ENCODE assay signal across 18 cellular contexts in genomic region chr6:152348116-152348515, GRCh38.
DNase-seq lines count a peak whose midpoint lies in the region; ATAC-seq and TF ChIP-seq lines count a peak whose summit lies in the region.
"Had no signal": no experiment of that assay in that cellular context is flagged by ENCODE, and none has a peak within 500 bp of the region (broad histone marks: within the 10 kb centered on the region; RNA-seq: fewer than 3 reads in every experiment).

No MANE protein-coding gene starts in this region.

- peaks cover 34 to 97% (median 78%) of the 10 kb centered on the region in 4 donors for H3K36me3 ChIP-seq in esophagus muscularis mucosa
- H3K36me3 ChIP-seq: BLaER1 had no signal

- no peak overlapping the region for H3K4me3 Mint-ChIP-seq in activated CD4-positive, alpha-beta T cell treated with anti-CD3 and anti-CD28 coated beads, Interleukin-2, amount 10 ng/mL, durations not matched to agents 24 days and 14 days
- H3K4me3 Mint-ChIP-seq in activated CD4-positive, alpha-beta T cell treated with anti-CD3 and anti-CD28 coated beads for 36 hours, result no peak overlapping the region
- H3K4me3 Mint-ChIP-seq in activated naive CD8-positive, alpha-beta T cell treated with anti-CD3 and anti-CD28 coated beads, Interleukin-2, amount 50 U/mL, for 24 hours, result no peak overlapping the region
- no peak overlapping the region for H3K4me3 Mint-ChIP-seq in activated T-helper 1 cell treated with anti-CD3 and anti-CD28 coated beads, Interleukin-12 subunit alpha, Interleukin-12 subunit beta, Interleukin-2, Interleukin-4 antibody, amounts not matched to agents 30 ng/mL and 10 ng/mL and 1 ng/mL, durations not matched to agents 14 hours and 24 hours and 36 hours
- H3K4me3 Mint-ChIP-seq in WTC11, result no peak overlapping the region
- H3K4me3 Mint-ChIP-seq: CD8-positive, alpha-beta memory T cell; GM23338 had no signal

- POLR2A ChIA-PET in activated CD4-positive, alpha-beta T cell treated with anti-CD3 and anti-CD28 coated beads for 36 hours (lab: Charles Lee), result no interaction called here
- POLR2A ChIA-PET in WTC11 (lab: Charles Lee), result no interaction called here

- H3K4me1 Mint-ChIP-seq in activated CD4-positive, alpha-beta T cell treated with anti-CD3 and anti-CD28 coated beads, Interleukin-2, amount 10 ng/mL, durations not matched to agents 24 days and 14 days, result no peaks in the 10 kb centered on the region
- no peaks in the 10 kb centered on the region for H3K4me1 Mint-ChIP-seq in activated CD4-positive, alpha-beta T cell treated with anti-CD3 and anti-CD28 coated beads for 36 hours
- H3K4me1 Mint-ChIP-seq in activated naive CD8-positive, alpha-beta T cell treated with anti-CD3 and anti-CD28 coated beads, Interleukin-2, amount 50 U/mL, for 24 hours, result no peaks in the 10 kb centered on the region
- H3K4me1 Mint-ChIP-seq in activated T-helper 1 cell treated with anti-CD3 and anti-CD28 coated beads, Interleukin-12 subunit alpha, Interleukin-12 subunit beta, Interleukin-2, Interleukin-4 antibody, amounts not matched to agents 30 ng/mL and 10 ng/mL and 1 ng/mL, durations not matched to agents 14 hours and 24 hours and 36 hours (ENCODE audit: low read depth), result no peaks in the 10 kb centered on the region
- no peaks in the 10 kb centered on the region for H3K4me1 Mint-ChIP-seq in WTC11
- H3K4me1 Mint-ChIP-seq: CD8-positive, alpha-beta memory T cell; GM23338 had no signal

- no peak for TF ChIP-seq CTCF in epithelial cell of esophagus (IDR thresholded peaks at IDR 0.05; ENCODE audit: insufficient read depth, low read depth, low read length, missing control alignments)
- TF ChIP-seq CTCF in esophagus muscularis mucosa (IDR thresholded peaks at IDR 0.05), result no peak
- no peak for TF ChIP-seq CTCF in WTC11 (IDR thresholded peaks at IDR 0.05)

- ATAC-seq in activated CD4-positive, alpha-beta T cell treated with anti-CD3 and anti-CD28 coated beads for 36 hours, result no peak
- no peak for ATAC-seq in activated naive CD8-positive, alpha-beta T cell treated with anti-CD3 and anti-CD28 coated beads, Interleukin-2, amount 50 U/mL, for 24 hours
- ATAC-seq in WTC11, result no peak
- ATAC-seq: GM12878, GM23338, HepG2 had no signal

- no peak overlapping the region for H3K27ac Mint-ChIP-seq in activated CD4-positive, alpha-beta T cell treated with anti-CD3 and anti-CD28 coated beads, Interleukin-2, amount 10 ng/mL, durations not matched to agents 24 days and 14 days
- no peak overlapping the region for H3K27ac Mint-ChIP-seq in activated CD4-positive, alpha-beta T cell treated with anti-CD3 and anti-CD28 coated beads for 36 hours
- no peak overlapping the region for H3K27ac Mint-ChIP-seq in activated naive CD8-positive, alpha-beta T cell treated with anti-CD3 and anti-CD28 coated beads, Interleukin-2, amount 50 U/mL, for 24 hours
- H3K27ac Mint-ChIP-seq in activated T-helper 1 cell treated with anti-CD3 and anti-CD28 coated beads, Interleukin-12 subunit alpha, Interleukin-12 subunit beta, Interleukin-2, Interleukin-4 antibody, amounts not matched to agents 30 ng/mL and 10 ng/mL and 1 ng/mL, durations not matched to agents 14 hours and 24 hours and 36 hours, result no peak overlapping the region
- no peak overlapping the region for H3K27ac Mint-ChIP-seq in WTC11
- H3K27ac Mint-ChIP-seq: CD8-positive, alpha-beta memory T cell; GM23338 had no signal

- H3K9me3 Mint-ChIP-seq in activated CD4-positive, alpha-beta T cell treated with anti-CD3 and anti-CD28 coated beads, Interleukin-2, amount 10 ng/mL, durations not matched to agents 24 days and 14 days, result no peaks in the 10 kb centered on the region
- H3K9me3 Mint-ChIP-seq in activated CD4-positive, alpha-beta T cell treated with anti-CD3 and anti-CD28 coated beads for 36 hours (ENCODE audit: low read depth), result no peaks in the 10 kb centered on the region
- no peaks in the 10 kb centered on the region for H3K9me3 Mint-ChIP-seq in activated naive CD8-positive, alpha-beta T cell treated with anti-CD3 and anti-CD28 coated beads, Interleukin-2, amount 50 U/mL, for 24 hours
- H3K9me3 Mint-ChIP-seq in activated T-helper 1 cell treated with anti-CD3 and anti-CD28 coated beads, Interleukin-12 subunit alpha, Interleukin-12 subunit beta, Interleukin-2, Interleukin-4 antibody, amounts not matched to agents 30 ng/mL and 10 ng/mL and 1 ng/mL, durations not matched to agents 14 hours and 24 hours and 36 hours, result no peaks in the 10 kb centered on the region
- peaks cover 6% of the 10 kb centered on the region for H3K9me3 Mint-ChIP-seq in WTC11
- H3K9me3 Mint-ChIP-seq: CD8-positive, alpha-beta memory T cell; GM23338 had no signal

- intact Hi-C loops in activated CD4-positive, alpha-beta T cell treated with anti-CD3 and anti-CD28 coated beads, Interleukin-2, amount 10 ng/mL, durations not matched to agents 24 days and 14 days (cut with micrococcal nuclease), result no loop called here
- intact Hi-C loops in activated CD4-positive, alpha-beta T cell treated with anti-CD3 and anti-CD28 coated beads for 36 hours (cut with DNase I, micrococcal nuclease), result no loop called here
- intact Hi-C loops in esophagus muscularis mucosa (cut with DNase I), result no loop called here
- intact Hi-C loops in activated T-helper 1 cell treated with anti-CD3 and anti-CD28 coated beads, Interleukin-12 subunit alpha, Interleukin-12 subunit beta, Interleukin-2, Interleukin-4 antibody, amounts not matched to agents 30 ng/mL and 10 ng/mL and 1 ng/mL, durations not matched to agents 14 hours and 24 hours and 36 hours (cut with micrococcal nuclease), result no loop called here

- H3K36me3 Mint-ChIP-seq in activated CD4-positive, alpha-beta T cell treated with anti-CD3 and anti-CD28 coated beads, Interleukin-2, amount 10 ng/mL, durations not matched to agents 24 days and 14 days (ENCODE audit: low read depth), result no peaks in the 10 kb centered on the region
- H3K36me3 Mint-ChIP-seq in activated CD4-positive, alpha-beta T cell treated with anti-CD3 and anti-CD28 coated beads for 36 hours (ENCODE audit: low read depth), result no peaks in the 10 kb centered on the region
- no peaks in the 10 kb centered on the region for H3K36me3 Mint-ChIP-seq in activated naive CD8-positive, alpha-beta T cell treated with anti-CD3 and anti-CD28 coated beads, Interleukin-2, amount 50 U/mL, for 24 hours (ENCODE audit: low read depth)
- no peaks in the 10 kb centered on the region for H3K36me3 Mint-ChIP-seq in activated T-helper 1 cell treated with anti-CD3 and anti-CD28 coated beads, Interleukin-12 subunit alpha, Interleukin-12 subunit beta, Interleukin-2, Interleukin-4 antibody, amounts not matched to agents 30 ng/mL and 10 ng/mL and 1 ng/mL, durations not matched to agents 14 hours and 24 hours and 36 hours (ENCODE audit: low read depth)
- H3K36me3 Mint-ChIP-seq in WTC11, result no peaks in the 10 kb centered on the region

- TF ChIP-seq EP300 in esophagus muscularis mucosa (IDR thresholded peaks at IDR 0.05), result no peak

- H3K9me3 ChIP-seq in esophagus muscularis mucosa, result no peaks in the 10 kb centered on the region
- H3K9me3 ChIP-seq: BLaER1, Caco-2 had no signal

- H3K4me3 ChIP-seq in epithelial cell of esophagus (ENCODE audit: low read length) (no peak overlapping the region), esophagus muscularis mucosa (no peak overlapping the region)
- H3K4me3 ChIP-seq: BLaER1, GM12878, GM23338 had no signal

- no peak overlapping the region for H3K27ac ChIP-seq in esophagus muscularis mucosa (replicated peaks in 1 of 4)
- H3K27ac ChIP-seq: 22Rv1, BLaER1 had no signal

- H3K27me3 ChIP-seq in esophagus muscularis mucosa, result no peaks in the 10 kb centered on the region
- H3K27me3 ChIP-seq: BLaER1 had no signal

- peaks cover 11 to 20% (median 14%) of the 10 kb centered on the region in 4 donors for H3K4me1 ChIP-seq in esophagus muscularis mucosa
- H3K4me1 ChIP-seq: BLaER1 had no signal

- peak; percentile 29 for DNase-seq in activated CD4-positive, alpha-beta T cell treated with anti-CD3 and anti-CD28 coated beads, Interleukin-2, amount 10 ng/mL, durations not matched to agents 24 days and 14 days
- DNase-seq in activated CD4-positive, alpha-beta T cell treated with anti-CD3 and anti-CD28 coated beads for 36 hours, result no peak
- DNase-seq in amniotic epithelial cell (ENCODE audit: low read depth) (peak; percentile 41), epithelial cell of esophagus (ENCODE audit: low read depth) (peak; percentile 12), esophagus muscularis mucosa (ENCODE audit: extremely low spot score) (no peak), WTC11 (ENCODE audit: low spot score) (no peak)
- no peak for DNase-seq in activated naive CD8-positive, alpha-beta T cell treated with anti-CD3 and anti-CD28 coated beads, Interleukin-2, amount 50 U/mL, for 24 hours
- no peak for DNase-seq in activated T-helper 1 cell treated with anti-CD3 and anti-CD28 coated beads, Interleukin-12 subunit alpha, Interleukin-12 subunit beta, Interleukin-2, Interleukin-4 antibody, amounts not matched to agents 30 ng/mL and 10 ng/mL and 1 ng/mL, durations not matched to agents 14 hours and 24 hours and 36 hours (ENCODE audit: low spot score)
- DNase-seq: AML-193; Caco-2; CD8-positive, alpha-beta memory T cell; DND-41; H7 had no signal

- no peak for TF ChIP-seq POLR2A in esophagus muscularis mucosa (IDR thresholded peaks at IDR 0.05; ENCODE audit: low read depth)

- H3K27me3 Mint-ChIP-seq in activated CD4-positive, alpha-beta T cell treated with anti-CD3 and anti-CD28 coated beads, Interleukin-2, amount 10 ng/mL, durations not matched to agents 24 days and 14 days, result peaks cover 5% of the 10 kb centered on the region
- peaks cover 2% of the 10 kb centered on the region for H3K27me3 Mint-ChIP-seq in activated CD4-positive, alpha-beta T cell treated with anti-CD3 and anti-CD28 coated beads for 36 hours
- H3K27me3 Mint-ChIP-seq in activated naive CD8-positive, alpha-beta T cell treated with anti-CD3 and anti-CD28 coated beads, Interleukin-2, amount 50 U/mL, for 24 hours, result no peaks in the 10 kb centered on the region
- H3K27me3 Mint-ChIP-seq in activated T-helper 1 cell treated with anti-CD3 and anti-CD28 coated beads, Interleukin-12 subunit alpha, Interleukin-12 subunit beta, Interleukin-2, Interleukin-4 antibody, amounts not matched to agents 30 ng/mL and 10 ng/mL and 1 ng/mL, durations not matched to agents 14 hours and 24 hours and 36 hours (ENCODE audit: insufficient read depth), result peaks cover 10% of the 10 kb centered on the region
- no peaks in the 10 kb centered on the region for H3K27me3 Mint-ChIP-seq in WTC11 (ENCODE audit: low read depth)

- CTCF ChIA-PET in activated CD4-positive, alpha-beta T cell treated with anti-CD3 and anti-CD28 coated beads for 36 hours (lab: Charles Lee), result no interaction called here
- CTCF ChIA-PET in WTC11 (lab: Charles Lee), result no interaction called here

- WGBS in esophagus muscularis mucosa, result 97% methylated on average over 6 of the region's 6 CpGs

TF ChIP-seq in WTC11, 78 proteins besides CTCF, POLR2A, EP300 and RAD21 (continues in another document):
- TF ChIP-seq PRRX2 (CRISPR knock-in tag; IDR thresholded peaks at IDR 0.05), result no peak
- no peak for TF ChIP-seq GRHL2 (CRISPR knock-in tag; IDR thresholded peaks at IDR 0.05; ENCODE audit: insufficient replicate concordance, severe bottlenecking)
- no peak for TF ChIP-seq CBFB (CRISPR knock-in tag; IDR thresholded peaks at IDR 0.05; ENCODE audit: low read depth)
- no peak for TF ChIP-seq ZNF121 (CRISPR knock-in tag; IDR thresholded peaks at IDR 0.05)
- TF ChIP-seq ZNF263 (CRISPR knock-in tag; IDR thresholded peaks at IDR 0.05; ENCODE audit: low read depth), result no peak
- no peak for TF ChIP-seq ETV6 (CRISPR knock-in tag; IDR thresholded peaks at IDR 0.05)
- TF ChIP-seq NR1H2 (CRISPR knock-in tag; IDR thresholded peaks at IDR 0.05), result no peak

Comparison
In these comparisons a context has a peak if more than half of its experiments do, and no peak if none do; other contexts are left out.
1. DNase-seq: peak in activated CD4-positive, alpha-beta T cell treated with anti-CD3 and anti-CD28 coated beads, Interleukin-2, amount 10 ng/mL, durations not matched to agents 24 days and 14 days (single experiment), amniotic epithelial cell (single experiment) and epithelial cell of esophagus (single experiment); none in activated CD4-positive, alpha-beta T cell treated with anti-CD3 and anti-CD28 coated beads for 36 hours (single experiment), esophagus muscularis mucosa (single experiment), activated naive CD8-positive, alpha-beta T cell treated with anti-CD3 and anti-CD28 coated beads, Interleukin-2, amount 50 U/mL, for 24 hours (single experiment), activated T-helper 1 cell treated with anti-CD3 and anti-CD28 coated beads, Interleukin-12 subunit alpha, Interleukin-12 subunit beta, Interleukin-2, Interleukin-4 antibody, amounts not matched to agents 30 ng/mL and 10 ng/mL and 1 ng/mL, durations not matched to agents 14 hours and 24 hours and 36 hours (single experiment) and WTC11 (single experiment).